Comparison of ENCODE assay signal across 1 cellular context in the genomic region with DNA sequence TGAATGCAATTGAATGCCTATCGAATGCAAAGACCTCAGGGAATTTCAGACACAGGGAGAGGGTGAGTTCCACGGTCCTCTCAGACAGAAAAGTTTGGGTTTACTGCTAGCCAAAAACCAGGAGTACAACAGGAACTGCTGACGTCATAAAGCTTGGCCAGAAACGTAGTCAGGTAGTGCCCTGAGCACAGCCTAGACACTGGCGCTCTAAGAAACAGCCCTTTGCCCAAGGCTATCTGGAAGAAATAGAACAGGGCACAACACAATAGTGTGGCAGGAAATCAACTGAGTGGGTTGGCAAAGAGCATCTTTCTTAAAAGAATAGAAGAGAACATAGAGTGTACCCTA.
TF ChIP-seq lines count a peak whose summit lies in the region.

No MANE protein-coding gene starts in this region.

TF ChIP-seq in SK-N-SH treated with all-trans-retinoic acid at 6 μM for 48 hours, 23 proteins besides CTCF, POLR2A, EP300 and RAD21 (continued from another document):
- TF ChIP-seq POU6F1 (CRISPR knock-in tag; IDR thresholded peaks at IDR 0.05; ENCODE audit: borderline replicate concordance, low read depth) = no peak
- no peak for TF ChIP-seq GLIS3 (CRISPR knock-in tag; IDR thresholded peaks at IDR 0.05)
- no peak for TF ChIP-seq ZFP3 (CRISPR knock-in tag; IDR thresholded peaks at IDR 0.05)
- TF ChIP-seq ZFP30 (CRISPR knock-in tag; IDR thresholded peaks at IDR 0.05) = no peak
- no peak for TF ChIP-seq ZNF70 (CRISPR knock-in tag; IDR thresholded peaks at IDR 0.05)
- no peak for TF ChIP-seq TOX (CRISPR knock-in tag; IDR thresholded peaks at IDR 0.05; ENCODE audit: borderline replicate concordance)
- no peak for TF ChIP-seq CSDC2 (CRISPR knock-in tag; IDR thresholded peaks at IDR 0.05)
- TF ChIP-seq ZNF565 (CRISPR knock-in tag; conservative IDR thresholded peaks at IDR 0.05; ENCODE audit: low read depth) = no peak
- no peak for TF ChIP-seq ARNTL (CRISPR knock-in tag; IDR thresholded peaks at IDR 0.05; ENCODE audit: borderline replicate concordance, low read depth)
- TF ChIP-seq, protein P1, sequence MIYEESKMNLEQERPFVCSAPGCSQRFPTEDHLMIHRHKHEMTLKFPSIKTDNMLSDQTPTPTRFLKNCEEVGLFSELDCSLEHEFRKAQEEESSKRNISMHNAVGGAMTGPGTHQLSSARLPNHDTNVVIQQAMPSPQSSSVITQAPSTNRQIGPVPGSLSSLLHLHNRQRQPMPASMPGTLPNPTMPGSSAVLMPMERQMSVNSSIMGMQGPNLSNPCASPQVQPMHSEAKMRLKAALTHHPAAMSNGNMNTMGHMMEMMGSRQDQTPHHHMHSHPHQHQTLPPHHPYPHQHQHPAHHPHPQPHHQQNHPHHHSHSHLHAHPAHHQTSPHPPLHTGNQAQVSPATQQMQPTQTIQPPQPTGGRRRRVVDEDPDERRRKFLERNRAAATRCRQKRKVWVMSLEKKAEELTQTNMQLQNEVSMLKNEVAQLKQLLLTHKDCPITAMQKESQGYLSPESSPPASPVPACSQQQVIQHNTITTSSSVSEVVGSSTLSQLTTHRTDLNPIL (CRISPR knock-in tag; IDR thresholded peaks at IDR 0.05; ENCODE audit: low read depth) = no peak
